1 cellular context compared by ENCODE assay signal in the genomic region with DNA sequence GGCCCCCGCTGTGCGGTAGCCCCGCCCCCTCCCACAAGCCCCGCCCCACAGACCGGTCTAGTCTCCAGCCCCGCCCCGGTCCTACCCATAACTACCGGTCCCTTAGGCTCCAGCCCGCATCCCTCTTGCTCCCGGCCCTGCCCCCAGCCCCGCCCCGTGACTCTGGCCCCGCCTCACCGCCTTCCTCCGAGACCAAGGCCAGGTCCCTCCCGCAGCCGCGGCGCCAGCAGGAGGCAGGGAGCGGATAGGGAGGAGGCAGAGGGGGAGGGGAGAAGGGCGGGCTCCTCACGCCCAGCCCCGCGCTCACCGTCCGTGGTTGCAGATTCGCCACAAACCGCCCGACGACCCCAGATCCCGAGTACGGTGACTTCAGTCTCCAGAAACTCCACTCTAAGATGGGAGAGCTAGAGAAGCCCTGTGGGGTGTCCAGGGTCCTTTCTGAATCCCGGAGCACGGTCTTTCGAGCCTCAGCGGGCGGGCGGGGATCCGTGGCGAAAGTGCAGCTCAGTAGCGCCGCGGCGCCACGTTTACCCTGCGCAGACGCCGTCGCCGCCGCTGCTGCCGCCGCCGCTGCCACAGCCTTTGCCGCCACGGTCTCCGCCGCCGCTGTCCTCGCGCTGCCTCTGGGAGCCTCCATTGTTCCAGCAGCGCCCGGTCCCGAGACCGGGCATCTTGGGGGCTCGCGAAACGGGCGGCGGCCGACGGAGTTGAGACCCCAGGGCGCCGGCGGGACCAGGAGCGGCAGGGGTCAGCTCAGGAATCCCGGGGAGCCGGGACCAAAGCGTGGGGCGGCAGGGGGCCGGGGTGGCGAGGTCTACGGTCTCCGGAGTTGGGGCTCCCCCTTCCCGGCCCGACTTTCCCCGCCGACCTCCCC.
TF ChIP-seq lines count a peak whose summit lies in the region.

Gene BRPF1 (plus strand): TSS at position 530 of the 874 bp plus-strand sequence. CDS start 2,406 bp downstream, outside the sequence.

TF ChIP-seq in SK-N-SH, 30 proteins besides CTCF, POLR2A, EP300 and RAD21 (continued from another document):
- TF ChIP-seq REST (IDR thresholded peaks at IDR 0.05; ENCODE audit: low read depth, low read length): no peak
- TF ChIP-seq FOXM1 (IDR thresholded peaks at IDR 0.05; ENCODE audit: low read depth): no peak
- no peak for TF ChIP-seq EZH2phosphoT487 (IDR thresholded peaks at IDR 0.05; ENCODE audit: borderline replicate concordance, low read depth)
- TF ChIP-seq, protein P1, sequence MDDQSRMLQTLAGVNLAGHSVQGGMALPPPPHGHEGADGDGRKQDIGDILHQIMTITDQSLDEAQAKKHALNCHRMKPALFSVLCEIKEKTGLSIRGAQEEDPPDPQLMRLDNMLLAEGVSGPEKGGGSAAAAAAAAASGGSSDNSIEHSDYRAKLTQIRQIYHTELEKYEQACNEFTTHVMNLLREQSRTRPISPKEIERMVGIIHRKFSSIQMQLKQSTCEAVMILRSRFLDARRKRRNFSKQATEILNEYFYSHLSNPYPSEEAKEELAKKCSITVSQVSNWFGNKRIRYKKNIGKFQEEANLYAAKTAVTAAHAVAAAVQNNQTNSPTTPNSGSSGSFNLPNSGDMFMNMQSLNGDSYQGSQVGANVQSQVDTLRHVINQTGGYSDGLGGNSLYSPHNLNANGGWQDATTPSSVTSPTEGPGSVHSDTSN (IDR thresholded peaks at IDR 0.05): peak; percentile 15; the same call in 1 of the 2 replicates
- no peak for TF ChIP-seq USF1 (IDR thresholded peaks at IDR 0.05; ENCODE audit: borderline replicate concordance, low read depth)
- peak; percentile 9; the same call in 1 of the 2 replicates for TF ChIP-seq SIN3A (IDR thresholded peaks at IDR 0.05; ENCODE audit: borderline replicate concordance, low read depth, low read length)
- TF ChIP-seq MEF2A (IDR thresholded peaks at IDR 0.05; ENCODE audit: borderline replicate concordance, low read depth): no peak
- no peak for TF ChIP-seq RCOR1 (IDR thresholded peaks at IDR 0.05; ENCODE audit: low read length)
- peak; percentile 56; the same call in 1 of the 2 replicates for TF ChIP-seq TAF1 (IDR thresholded peaks at IDR 0.05; ENCODE audit: borderline replicate concordance, low read depth, low read length)
- no peak; the same call in 1 of the 2 replicates for TF ChIP-seq MXI1 (IDR thresholded peaks at IDR 0.05; ENCODE audit: low read depth, low read length)
- no peak for TF ChIP-seq IRF3 (IDR thresholded peaks at IDR 0.05; ENCODE audit: low read depth, low read length)
- TF ChIP-seq NRF1 (IDR thresholded peaks at IDR 0.05; ENCODE audit: low read depth, low read length): no peak
- TF ChIP-seq FOXJ3 (CRISPR knock-in tag; IDR thresholded peaks at IDR 0.05): no peak
- TF ChIP-seq NFIC (IDR thresholded peaks at IDR 0.05; ENCODE audit: borderline replicate concordance): no peak
